In genomic region chr12:118618695-118619094, GRCh38 we compare ENCODE assay signal across 29 cellular contexts.
A peak's percentile ranks its signal among the peaks of the same experiment; 100 is the strongest.
DNase-seq lines count a peak whose midpoint lies in the region; ATAC-seq, FAIRE-seq and TF ChIP-seq lines count a peak whose summit lies in the region.
"Had no signal": no experiment of that assay in that cellular context is flagged by ENCODE, and none has a peak within 500 bp of the region (broad histone marks: within the 10 kb centered on the region; RNA-seq: fewer than 3 reads in every experiment).

No MANE protein-coding gene starts in this region.

- H3K27ac Mint-ChIP-seq in endodermal cell (no peak overlapping the region), MCF 10A (ENCODE audit: low read depth, unreplicated experiment) (no peak overlapping the region)

- no peaks in the 10 kb centered on the region for H3K4me1 ChIP-seq in endodermal cell (ENCODE audit: control insufficient read depth, insufficient read depth, low read length)
- H3K4me1 ChIP-seq: BE2C, SJCRH30 had no signal

- no peaks in the 10 kb centered on the region for H3K27me3 ChIP-seq in endodermal cell (ENCODE audit: control insufficient read depth, insufficient read depth, low read length, poor library complexity, severe bottlenecking)
- H3K27me3 ChIP-seq: BE2C, SJCRH30 had no signal

- no peak for ATAC-seq in HG02884 (IDR thresholded peaks at IDR 0.05; ENCODE audit: unreplicated experiment)
- ATAC-seq: PC-3, Right ventricle myocardium inferior had no signal

- peaks cover 3% of the 10 kb centered on the region for H3K36me3 Mint-ChIP-seq in endodermal cell (ENCODE audit: low read depth)
- H3K36me3 Mint-ChIP-seq in MCF 10A (ENCODE audit: insufficient read depth, unreplicated experiment), result peaks cover 7% of the 10 kb centered on the region
- H3K36me3 Mint-ChIP-seq: CD14-positive monocyte had no signal

- H3K4me1 Mint-ChIP-seq in endodermal cell (peaks cover 7% of the 10 kb centered on the region), MCF 10A (ENCODE audit: insufficient read depth, unreplicated experiment) (no peaks in the 10 kb centered on the region)
- H3K4me1 Mint-ChIP-seq: CD14-positive monocyte had no signal

- no peak overlapping the region for H3K4me3 Mint-ChIP-seq in endodermal cell
- H3K4me3 Mint-ChIP-seq in MCF 10A (ENCODE audit: unreplicated experiment), result no peak overlapping the region
- H3K4me3 Mint-ChIP-seq: CD14-positive monocyte had no signal

- POLR2A ChIA-PET in MCF 10A (lab: Yijun Ruan, JAX), result no interaction called here

- BruUV-seq in MCF 10A (replicated peaks; lab: Mats Ljungman, UMichigan), result no TSS peak

- intact Hi-C loops in MCF 10A (cut with micrococcal nuclease), result no loop called here

- no peaks in the 10 kb centered on the region for H3K36me3 ChIP-seq in endodermal cell (ENCODE audit: control insufficient read depth, insufficient read depth, low read length)
- H3K36me3 ChIP-seq: BE2C, SJCRH30 had no signal

- H3K27ac ChIP-seq in endodermal cell (ENCODE audit: low read depth, low read length), result peak overlapping the region; percentile 85
- H3K27ac ChIP-seq: 22Rv1, SJCRH30 had no signal

- H3K4me3 ChIP-seq in endodermal cell (ENCODE audit: low read length), result no peak overlapping the region
- H3K4me3 ChIP-seq: SJCRH30 had no signal

- FAIRE-seq in RCC 7860 (lab: Jason Lieb, UNC), result no peak
- FAIRE-seq: GM12892, GM19239 had no signal

- no peak overlapping the region for H3K9ac ChIP-seq in endodermal cell (ENCODE audit: extremely low read depth, low read length, poor library complexity, severe bottlenecking)

- peaks cover 9% of the 10 kb centered on the region for H3K9me3 ChIP-seq in endodermal cell (ENCODE audit: control insufficient read depth, low read length)
- H3K9me3 ChIP-seq: BE2C, SJCRH30 had no signal

- no peaks in the 10 kb centered on the region for H3K27me3 Mint-ChIP-seq in endodermal cell (ENCODE audit: insufficient read depth)
- H3K27me3 Mint-ChIP-seq in MCF 10A (ENCODE audit: insufficient read depth, unreplicated experiment), result no peaks in the 10 kb centered on the region

- no peak for TF ChIP-seq CTCF in endodermal cell (conservative IDR thresholded peaks at IDR 0.05)
- no peak for TF ChIP-seq CTCF in MCF 10A (IDR thresholded peaks at IDR 0.05; ENCODE audit: unreplicated experiment)

- DNase-seq in NCI-H146 (lab: John Stamatoyannopoulos, UW), result peak; percentile 18
- DNase-seq in NCI-H146 treated with DMSO at 0.1 percent for 48 hours (lab: John Stamatoyannopoulos, UW; ENCODE audit: unreplicated experiment), result no peak
- DNase-seq in NCI-H82 treated with DMSO at 0.1 percent for 48 hours (lab: John Stamatoyannopoulos, UW; ENCODE audit: unreplicated experiment), result peak; percentile 12
- DNase-seq in endodermal cell, result no peak
- no peak for DNase-seq in RCC 7860 (ENCODE audit: low spot score)
- DNase-seq in stimulated activated CD8-positive, alpha-beta memory T cell treated with anti-CD3 and anti-CD28 coated beads, Interleukin-4, amount 100 ng/mL, for 48 hours, result no peak
- DNase-seq in MCF 10A (ENCODE audit: unreplicated experiment), result no peak
- DNase-seq: ACHN; BE2C; Calu3; DMS79 treated with DMSO at 0.1 percent for 48 hours; GF-D8; HCEC 1CT; KG1; MM.1S; NCI-H187; NCI-H2081 treated with DMSO at 0.1 percent for 48 hours; NCI-H2171 treated with DMSO at 0.1 percent for 48 hours; NCI-H345; NCI-H510A treated with DMSO at 0.1 percent for 48 hours; NK-92 treated with Interleukin-12 subunit alpha and Interleukin-12 subunit beta, amount 100 ng/mL, for 24 hours; PC-3; SJCRH30 had no signal

- WGBS in endodermal cell (ENCODE audit: insufficient coverage in 1 of 2, insufficient read length in 1 of 2), 2 experiments, result 58% methylated on average over 1 of the region's 1 CpG; no CpG with 5 or more reads in 1 of the 2 experiments

- CTCF ChIA-PET in MCF 10A (lab: Yijun Ruan, JAX), result interaction anchor here (0.8 kb wide), 1 partner anchor 11 kb away, joined by 3 read pairs; no protein-coding TSS in a partner anchor

- H3K9me3 Mint-ChIP-seq in endodermal cell (peaks cover 12% of the 10 kb centered on the region), MCF 10A (ENCODE audit: unreplicated experiment) (peaks cover 16% of the 10 kb centered on the region)

Comparison
In these comparisons a context has a peak if more than half of its experiments do, and no peak if none do; other contexts are left out.
1. DNase-seq: peak in NCI-H146 (single experiment) and NCI-H82 treated with DMSO at 0.1 percent for 48 hours (single experiment); none in NCI-H146 treated with DMSO at 0.1 percent for 48 hours (single experiment), endodermal cell (single experiment), RCC 7860 (single experiment), stimulated activated CD8-positive, alpha-beta memory T cell treated with anti-CD3 and anti-CD28 coated beads, Interleukin-4, amount 100 ng/mL, for 48 hours (single experiment) and MCF 10A (single experiment).